10 cellular contexts compared by ENCODE assay signal in genomic region chr4:53855886-53856260, GRCh38.
DNase-seq lines count a peak whose midpoint lies in the region; ATAC-seq and TF ChIP-seq lines count a peak whose summit lies in the region.
"Had no signal": no experiment of that assay in that cellular context is flagged by ENCODE, and none has a peak within 500 bp of the region (broad histone marks: within the 10 kb centered on the region; RNA-seq: fewer than 3 reads in every experiment).

No MANE protein-coding gene starts in this region.

- H3K4me1 Mint-ChIP-seq in stimulated activated memory B cell treated with anti-CD40 and anti-IgM and Interleukin-4, amounts not matched to agents 10 μg/mL and 1 μg/mL and 100 μg/mL, for 72 hours, result peaks cover 22% of the 10 kb centered on the region
- H3K4me1 Mint-ChIP-seq in natural killer cell treated with Interleukin-12 subunit alpha and Interleukin-12 subunit beta and Interleukin-15 and Interleukin-18, amount 100 ng/mL, for 72 hours (ENCODE audit: low read depth in 2 of 2), result no peaks in the 10 kb centered on the region
- H3K4me1 Mint-ChIP-seq: activated CD4-positive, alpha-beta T cell treated with anti-CD3 and anti-CD28 coated beads, Interleukin-2, amount 10 ng/mL, durations not matched to agents 7 days and 5 days had no signal

- no peak overlapping the region for H3K4me3 ChIP-seq in dorsolateral prefrontal cortex

- intact Hi-C loops in left ventricle myocardium superior (cut with micrococcal nuclease), result no loop called here
- intact Hi-C loops in dorsolateral prefrontal cortex (cut with DNase I), result no loop called here

- no peaks in the 10 kb centered on the region for H3K27me3 Mint-ChIP-seq in stimulated activated memory B cell treated with anti-CD40 and anti-IgM and Interleukin-4, amounts not matched to agents 10 μg/mL and 1 μg/mL and 100 μg/mL, for 72 hours
- H3K27me3 Mint-ChIP-seq in natural killer cell treated with Interleukin-12 subunit alpha and Interleukin-12 subunit beta and Interleukin-15 and Interleukin-18, amount 100 ng/mL, for 72 hours, result peaks cover 12 to 29% of the 10 kb centered on the region in 2 donors

- H3K9me3 Mint-ChIP-seq in stimulated activated memory B cell treated with anti-CD40 and anti-IgM and Interleukin-4, amounts not matched to agents 10 μg/mL and 1 μg/mL and 100 μg/mL, for 72 hours, result no peaks in the 10 kb centered on the region
- no peaks in the 10 kb centered on the region for H3K9me3 Mint-ChIP-seq in natural killer cell treated with Interleukin-12 subunit alpha and Interleukin-12 subunit beta and Interleukin-15 and Interleukin-18, amount 100 ng/mL, for 72 hours
- H3K9me3 Mint-ChIP-seq: activated CD4-positive, alpha-beta T cell treated with anti-CD3 and anti-CD28 coated beads, Interleukin-2, amount 10 ng/mL, durations not matched to agents 7 days and 5 days had no signal

- H3K27ac ChIP-seq in dorsolateral prefrontal cortex, result no peak overlapping the region

- TF ChIP-seq CTCF in dorsolateral prefrontal cortex (IDR thresholded peaks at IDR 0.05 in 54 of 56, conservative IDR thresholded peaks at IDR 0.05 in 2 of 56; ENCODE audit: low read depth in 1 of 56, partially characterized antibody in 56 of 56), result no peak

- H3K27ac Mint-ChIP-seq in stimulated activated memory B cell treated with anti-CD40 and anti-IgM and Interleukin-4, amounts not matched to agents 10 μg/mL and 1 μg/mL and 100 μg/mL, for 72 hours, result peak overlapping the region; percentile 7
- no peak overlapping the region for H3K27ac Mint-ChIP-seq in natural killer cell treated with Interleukin-12 subunit alpha and Interleukin-12 subunit beta and Interleukin-15 and Interleukin-18, amount 100 ng/mL, for 72 hours
- H3K27ac Mint-ChIP-seq: activated CD4-positive, alpha-beta T cell treated with anti-CD3 and anti-CD28 coated beads, Interleukin-2, amount 10 ng/mL, durations not matched to agents 7 days and 5 days had no signal

- DNase-seq in ELR (ENCODE audit: low read depth), result peak; percentile 62
- DNase-seq in astrocyte of the hippocampus (ENCODE audit: low read depth, low spot score), result peak; percentile 71
- DNase-seq in left ventricle myocardium superior, result no peak
- no peak for DNase-seq in activated CD8-positive, alpha-beta memory T cell treated with anti-CD3 and anti-CD28 coated beads, Interleukin-2, amount 50 U/mL, for 48 hours
- DNase-seq in 8988T, result no peak
- no peak for DNase-seq in dorsolateral prefrontal cortex
- DNase-seq in natural killer cell treated with Interleukin-12 subunit alpha and Interleukin-12 subunit beta and Interleukin-15 and Interleukin-18, amount 100 ng/mL, for 72 hours (ENCODE audit: low spot score), result no peak
- DNase-seq: activated CD4-positive, alpha-beta T cell treated with anti-CD3 and anti-CD28 coated beads, Interleukin-2, amount 10 ng/mL, durations not matched to agents 7 days and 5 days; NCI-H69 had no signal

- H3K27me3 ChIP-seq in dorsolateral prefrontal cortex, result peaks cover 0 to 4% (median 0%) of the 10 kb centered on the region in 45 donors

- H3K4me3 Mint-ChIP-seq in stimulated activated memory B cell treated with anti-CD40 and anti-IgM and Interleukin-4, amounts not matched to agents 10 μg/mL and 1 μg/mL and 100 μg/mL, for 72 hours, result no peak overlapping the region
- no peak overlapping the region for H3K4me3 Mint-ChIP-seq in natural killer cell treated with Interleukin-12 subunit alpha and Interleukin-12 subunit beta and Interleukin-15 and Interleukin-18, amount 100 ng/mL, for 72 hours
- H3K4me3 Mint-ChIP-seq: activated CD4-positive, alpha-beta T cell treated with anti-CD3 and anti-CD28 coated beads, Interleukin-2, amount 10 ng/mL, durations not matched to agents 7 days and 5 days had no signal

- peak; percentile 86 for ATAC-seq in left ventricle myocardium superior
- ATAC-seq in stimulated activated memory B cell treated with anti-CD40 and anti-IgM and Interleukin-4, amounts not matched to agents 10 μg/mL and 1 μg/mL and 100 μg/mL, for 72 hours, result no peak
- no peak for ATAC-seq in natural killer cell treated with Interleukin-12 subunit alpha and Interleukin-12 subunit beta and Interleukin-15 and Interleukin-18, amount 100 ng/mL, for 72 hours

- H3K36me3 Mint-ChIP-seq in stimulated activated memory B cell treated with anti-CD40 and anti-IgM and Interleukin-4, amounts not matched to agents 10 μg/mL and 1 μg/mL and 100 μg/mL, for 72 hours, result no peaks in the 10 kb centered on the region
- H3K36me3 Mint-ChIP-seq in natural killer cell treated with Interleukin-12 subunit alpha and Interleukin-12 subunit beta and Interleukin-15 and Interleukin-18, amount 100 ng/mL, for 72 hours, result no peaks in the 10 kb centered on the region

Comparison
In these comparisons a context has a peak if more than half of its experiments do, and no peak if none do; other contexts are left out.
1. DNase-seq: peak in ELR (single experiment) and astrocyte of the hippocampus (single experiment); none in left ventricle myocardium superior (single experiment), activated CD8-positive, alpha-beta memory T cell treated with anti-CD3 and anti-CD28 coated beads, Interleukin-2, amount 50 U/mL, for 48 hours (single experiment), 8988T (single experiment), dorsolateral prefrontal cortex (0 of 10) and natural killer cell treated with Interleukin-12 subunit alpha and Interleukin-12 subunit beta and Interleukin-15 and Interleukin-18, amount 100 ng/mL, for 72 hours (single experiment).